34 cellular contexts compared by ENCODE assay signal in the genomic region with DNA sequence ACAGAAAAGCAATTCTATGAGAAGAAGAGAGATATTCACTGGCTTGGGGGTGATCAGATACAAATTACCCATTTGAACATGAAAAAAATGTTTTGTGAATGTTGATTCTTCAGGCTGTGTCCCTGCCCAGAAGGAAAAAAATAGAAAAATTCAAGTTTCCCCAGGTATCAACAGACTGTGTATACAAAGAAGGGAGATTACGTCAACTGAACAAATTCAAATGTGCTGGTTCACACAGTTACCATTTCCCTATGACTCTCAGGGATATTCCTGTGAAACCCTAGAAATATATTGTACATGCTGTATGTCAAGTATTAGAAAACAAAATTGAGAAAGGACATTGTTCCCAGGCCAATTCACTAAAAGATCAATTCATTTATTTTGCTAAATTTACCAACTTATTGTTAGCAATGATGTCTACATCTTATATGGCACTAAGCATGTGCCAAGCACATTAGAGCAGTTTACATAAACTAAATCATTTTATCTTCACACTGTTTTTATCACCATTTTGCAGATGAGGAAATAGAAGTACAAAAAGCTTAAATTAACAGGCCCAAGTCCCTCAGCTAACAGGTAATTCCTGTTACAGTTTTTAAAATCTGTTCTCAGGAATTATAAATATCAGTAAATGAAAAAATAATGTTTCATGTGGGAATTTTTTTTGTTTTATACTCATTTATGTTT.
"Had no signal": no experiment of that assay in that cellular context is flagged by ENCODE, and none has a peak within 500 bp of the region (broad histone marks: within the 10 kb centered on the region; RNA-seq: fewer than 3 reads in every experiment).

No MANE protein-coding gene starts in this region.

- H3K36me3 ChIP-seq: MG63 had no signal

- H3K27me3 ChIP-seq: MG63 had no signal

- H3K4me2 ChIP-seq: KMS-11 had no signal

- H3K9me3 ChIP-seq: MG63 had no signal

- H3K27ac ChIP-seq: KMS-11 had no signal

- DNase-seq: Karpas-422, Kasumi-1, KG1, MG63, MM.1S, MV-4-11, NCI-H1048, NCI-H1092, NCI-H1092 treated with DMSO at 0.1 percent for 48 hours, NCI-H1105, NCI-H1105 treated with DMSO at 0.1 percent for 48 hours, NCI-H1417, NCI-H1417 treated with DMSO at 0.1 percent for 48 hours, NCI-H1436, NCI-H1436 treated with DMSO at 0.1 percent for 48 hours, NCI-H146, NCI-H1694, NCI-H1694 treated with DMSO at 0.1 percent for 48 hours, NCI-H187, NCI-H187 treated with DMSO at 0.1 percent for 48 hours, NCI-H1930, NCI-H2029, NCI-H2029 treated with DMSO at 0.1 percent for 48 hours, NCI-H2081, NCI-H2081 treated with DMSO at 0.1 percent for 48 hours, NCI-H2107, NCI-H2171, NCI-H2171 treated with DMSO at 0.1 percent for 48 hours, NCI-H2227 treated with DMSO at 0.1 percent for 48 hours, NCI-H226, NCI-H345, NCI-H446, NCI-H446 treated with DMSO at 0.1 percent for 48 hours had no signal

- H3K4me3 ChIP-seq: MG63 had no signal
